In genomic region chr4:91764085-91764484, GRCh38 we compare ENCODE assay signal across 21 cellular contexts.
DNase-seq lines count a peak whose midpoint lies in the region; ATAC-seq and TF ChIP-seq lines count a peak whose summit lies in the region.
"Had no signal": no experiment of that assay in that cellular context is flagged by ENCODE, and none has a peak within 500 bp of the region (broad histone marks: within the 10 kb centered on the region; RNA-seq: fewer than 3 reads in every experiment).

No MANE protein-coding gene starts in this region.

- no peaks in the 10 kb centered on the region for H4K20me1 ChIP-seq in GM23338 (replicated peaks; ENCODE audit: insufficient read depth)
- H4K20me1 ChIP-seq: BLaER1 had no signal

- H3F3A ChIP-seq in GM23338 (replicated peaks; ENCODE audit: low read depth) = no peaks in the 10 kb centered on the region

- no peak overlapping the region for H3K4me3 Mint-ChIP-seq in GM23338
- H3K4me3 Mint-ChIP-seq: CD4-positive, CD25-positive, alpha-beta regulatory T cell; CD8-positive, alpha-beta T cell had no signal

- H3K4me2 ChIP-seq in GM23338 = no peak overlapping the region
- H3K4me2 ChIP-seq: A549, BLaER1 had no signal

- peaks cover 11% of the 10 kb centered on the region for H3K9me2 ChIP-seq in GM23338 (ENCODE audit: insufficient read depth)

- H3K27me3 ChIP-seq in GM23338 (ENCODE audit: insufficient read depth) (no peaks in the 10 kb centered on the region), adrenal gland (no peaks in the 10 kb centered on the region), thyroid gland (no peaks in the 10 kb centered on the region), BE2C (no peaks in the 10 kb centered on the region)
- H3K27me3 ChIP-seq: BLaER1 had no signal

- TF ChIP-seq POLR2A in adrenal gland (IDR thresholded peaks at IDR 0.05) = no peak
- no peak for TF ChIP-seq POLR2A in thyroid gland (IDR thresholded peaks at IDR 0.05)

- H3K36me3 Mint-ChIP-seq in GM23338 (ENCODE audit: low read depth) = no peaks in the 10 kb centered on the region
- H3K36me3 Mint-ChIP-seq: CD4-positive, CD25-positive, alpha-beta regulatory T cell; CD8-positive, alpha-beta T cell had no signal

- no peaks in the 10 kb centered on the region for H3K9me3 Mint-ChIP-seq in GM23338

- H2AFZ ChIP-seq in GM23338 = peak overlapping the region; percentile 19; the same call in 1 of the 2 replicates

- no peaks in the 10 kb centered on the region for H3K27me3 Mint-ChIP-seq in GM23338 (ENCODE audit: insufficient read depth, low read depth, poor library complexity)
- H3K27me3 Mint-ChIP-seq: CD4-positive, CD25-positive, alpha-beta regulatory T cell had no signal

- 60 to 83% (median 74%) methylated on average over 1 of the region's 1 CpG for WGBS in adrenal gland, 4 donors
- 77 to 82% methylated on average over 1 of the region's 1 CpG for WGBS in thyroid gland, 2 donors

- H3K79me2 ChIP-seq in GM23338 (replicated peaks; ENCODE audit: insufficient read depth) = no peaks in the 10 kb centered on the region

- H3K9me3 ChIP-seq in adrenal gland (replicated peaks in 1 of 3) = no peaks in the 10 kb centered on the region
- H3K9me3 ChIP-seq in thyroid gland = no peaks in the 10 kb centered on the region
- no peaks in the 10 kb centered on the region for H3K9me3 ChIP-seq in BE2C
- H3K9me3 ChIP-seq: A549, BLaER1, Caco-2, HAP-1 had no signal

- DNase-seq in GM23338 (ENCODE audit: low spot score) (no peak), NCI-H524 treated with DMSO at 0.1 percent for 48 hours (lab: John Stamatoyannopoulos, UW) (peak; percentile 4), adrenal gland (no peak), thyroid gland (no peak), DMS153 treated with DMSO at 0.1 percent for 48 hours (lab: John Stamatoyannopoulos, UW; ENCODE audit: unreplicated experiment) (no peak), BE2C (no peak)
- DNase-seq: 8988T; ACHN; Caco-2; CD4-positive, CD25-positive, alpha-beta regulatory T cell; CD8-positive, alpha-beta T cell; DMS79; EL; GDM1; GOT3 had no signal

- H3K4me1 ChIP-seq in GM23338 (ENCODE audit: insufficient read depth) (no peaks in the 10 kb centered on the region), adrenal gland (replicated peaks in 1 of 2) (no peaks in the 10 kb centered on the region), thyroid gland (no peaks in the 10 kb centered on the region), BE2C (no peaks in the 10 kb centered on the region)
- H3K4me1 ChIP-seq: A549, BLaER1, Caco-2, HAP-1 had no signal

- intact Hi-C loops in adrenal gland (cut with DNase I) (no loop called here), thyroid gland (cut with DNase I) (no loop called here)

- ATAC-seq in GM19023 (IDR thresholded peaks at IDR 0.05; ENCODE audit: unreplicated experiment) (peak; percentile 64), GM23338 (no peak), HG02678 (IDR thresholded peaks at IDR 0.05; ENCODE audit: unreplicated experiment) (peak; percentile 50)
- ATAC-seq: A549; CD8-positive, alpha-beta T cell had no signal

- H3K27ac Mint-ChIP-seq in GM23338 = no peak overlapping the region
- H3K27ac Mint-ChIP-seq: CD4-positive, CD25-positive, alpha-beta regulatory T cell; CD8-positive, alpha-beta T cell had no signal

- no peak overlapping the region for H3K4me3 ChIP-seq in GM23338
- H3K4me3 ChIP-seq in adrenal gland = no peak overlapping the region
- H3K4me3 ChIP-seq in thyroid gland (replicated peaks in 1 of 3) = no peak overlapping the region
- no peak overlapping the region for H3K4me3 ChIP-seq in BE2C (ENCODE audit: low read depth, low read length)
- H3K4me3 ChIP-seq: A549, BLaER1, HAP-1 had no signal

- H3K27ac ChIP-seq in GM23338 (ENCODE audit: low read depth) (no peak overlapping the region), adrenal gland (no peak overlapping the region), thyroid gland (no peak overlapping the region)
- H3K27ac ChIP-seq: A549, BLaER1, C4-2B had no signal

- peaks cover 7% of the 10 kb centered on the region for H3K4me1 Mint-ChIP-seq in GM23338
- H3K4me1 Mint-ChIP-seq: CD4-positive, CD25-positive, alpha-beta regulatory T cell had no signal

- no peaks in the 10 kb centered on the region for H3K36me3 ChIP-seq in GM23338 (ENCODE audit: insufficient read depth)
- no peaks in the 10 kb centered on the region for H3K36me3 ChIP-seq in adrenal gland (replicated peaks in 1 of 2)
- no peaks in the 10 kb centered on the region for H3K36me3 ChIP-seq in thyroid gland
- H3K36me3 ChIP-seq in BE2C = no peaks in the 10 kb centered on the region
- H3K36me3 ChIP-seq: BLaER1, HAP-1 had no signal

- TF ChIP-seq CTCF in GM23338 (conservative IDR thresholded peaks at IDR 0.05; ENCODE audit: low read depth in 2 of 2) = no peak
- TF ChIP-seq CTCF in adrenal gland (IDR thresholded peaks at IDR 0.05) = no peak
- TF ChIP-seq CTCF in thyroid gland (IDR thresholded peaks at IDR 0.05) = no peak
- no peak for TF ChIP-seq CTCF in BE2C (IDR thresholded peaks at IDR 0.05; ENCODE audit: low read depth, low read length)

TF ChIP-seq in GM23338, 12 proteins besides CTCF, POLR2A, EP300 and RAD21:
- no peak for TF ChIP-seq CREB1 (CRISPR knock-in tag; IDR thresholded peaks at IDR 0.05; ENCODE audit: low read depth)
